18 cellular contexts compared by ENCODE assay signal in the genomic region with DNA sequence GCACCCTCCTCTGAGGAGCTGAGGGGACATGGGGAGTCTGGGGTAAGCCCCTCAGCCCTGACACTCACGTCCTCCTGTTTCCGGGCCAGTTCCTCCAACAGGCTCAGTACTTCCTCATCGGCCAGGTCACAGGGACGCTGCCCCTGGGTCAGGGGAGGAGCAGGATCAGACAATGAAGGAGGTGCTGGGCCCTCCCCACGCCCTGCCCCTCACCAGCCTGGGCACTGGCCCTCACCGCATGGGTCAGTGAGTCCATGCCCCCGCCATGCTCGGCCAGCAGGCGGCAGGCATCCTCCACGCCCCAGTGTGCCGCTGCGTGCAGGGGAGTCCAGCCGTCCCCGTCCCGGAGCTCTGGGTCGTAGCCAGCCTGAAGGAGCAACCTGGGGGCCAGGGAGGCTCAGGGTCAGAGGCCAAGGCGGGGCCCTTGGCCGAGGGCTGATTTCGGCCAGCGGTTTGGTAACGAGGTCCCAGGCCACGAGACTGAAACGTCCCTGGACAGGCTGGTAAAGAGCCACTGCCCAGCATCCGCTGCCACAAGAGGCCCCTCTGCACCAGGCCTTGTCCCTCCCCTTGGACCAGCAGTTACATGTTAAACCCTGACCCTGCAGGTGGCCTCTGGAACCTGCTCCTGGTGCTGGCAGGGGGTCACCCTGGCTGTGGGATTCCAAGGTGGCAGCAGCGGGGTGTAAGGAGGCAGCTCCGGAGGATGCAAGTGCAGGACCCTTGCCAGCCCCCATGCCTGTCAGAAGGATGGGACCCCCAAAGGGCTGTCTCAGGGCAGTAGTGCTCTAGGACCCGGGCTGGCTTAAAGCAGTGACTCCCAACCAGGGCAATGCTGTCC. TPM values are rescaled to one million over a fixed set of nuclear protein-coding genes. Genes with fewer than 3 reads are reported as not detected.
DNase-seq lines count a peak whose midpoint lies in the region; ATAC-seq and TF ChIP-seq lines count a peak whose summit lies in the region.
"Had no signal": no experiment of that assay in that cellular context is flagged by ENCODE, and none has a peak within 500 bp of the region (broad histone marks: within the 10 kb centered on the region; RNA-seq: fewer than 3 reads in every experiment).

No MANE protein-coding gene starts in this region.

- H3K27me3 ChIP-seq in AG04450 (ENCODE audit: control insufficient read depth, insufficient read depth, low read length) (no peaks in the 10 kb centered on the region), left lung (no peaks in the 10 kb centered on the region)
- H3K27me3 ChIP-seq: suprapubic skin had no signal

- no peak overlapping the region for H3K27ac Mint-ChIP-seq in HFFc6
- H3K27ac Mint-ChIP-seq in chondrocyte (ENCODE audit: unreplicated experiment): no peak overlapping the region
- H3K27ac Mint-ChIP-seq: activated naive CD8-positive, alpha-beta T cell had no signal

- H3K4me1 Mint-ChIP-seq in HFFc6 (ENCODE audit: low read depth): no peaks in the 10 kb centered on the region
- no peaks in the 10 kb centered on the region for H3K4me1 Mint-ChIP-seq in chondrocyte (ENCODE audit: low read depth)

- H3K27me3 Mint-ChIP-seq in HFFc6 (ENCODE audit: insufficient read depth): no peaks in the 10 kb centered on the region
- no peaks in the 10 kb centered on the region for H3K27me3 Mint-ChIP-seq in chondrocyte (ENCODE audit: low read depth)
- H3K27me3 Mint-ChIP-seq: activated naive CD8-positive, alpha-beta T cell had no signal

- POLR2A ChIA-PET in AG04450 (lab: Yijun Ruan, JAX): no interaction called here

- ATAC-seq in left lung: peak; percentile 51

- peaks cover 17% of the 10 kb centered on the region for H3K36me3 Mint-ChIP-seq in HFFc6 (ENCODE audit: low read depth)
- peaks cover 19% of the 10 kb centered on the region for H3K36me3 Mint-ChIP-seq in chondrocyte (ENCODE audit: low read depth)

- H3K9me3 Mint-ChIP-seq in HFFc6 (no peaks in the 10 kb centered on the region), chondrocyte (ENCODE audit: low read depth) (no peaks in the 10 kb centered on the region)

- H3K4me3 Mint-ChIP-seq in HFFc6 (no peak overlapping the region), chondrocyte (ENCODE audit: unreplicated experiment) (no peak overlapping the region)
- H3K4me3 Mint-ChIP-seq: activated naive CD8-positive, alpha-beta T cell had no signal

- intact Hi-C loops in left lung (cut with DNase I): no loop called here

- H3K4me3 ChIP-seq in AG04450 (ENCODE audit: low read depth, low read length) (no peak overlapping the region), left lung (no peak overlapping the region)
- H3K4me3 ChIP-seq: suprapubic skin had no signal

- peaks cover 0 to 8% of the 10 kb centered on the region in 2 donors for H3K4me1 ChIP-seq in left lung
- H3K4me1 ChIP-seq: suprapubic skin had no signal

- DNase-seq in AG04450 (ENCODE audit: low read depth, low spot score): no peak
- DNase-seq in HFFc6: no peak
- no peak for DNase-seq in chondrocyte (ENCODE audit: low spot score)
- DNase-seq in left lung: peak in 1 of 2 donors; percentile 68
- DNase-seq in germinal center (ENCODE audit: low spot score): no peak
- no peak for DNase-seq in SKM-1 treated with dmso at 0.1 percent for 144 hours (lab: John Stamatoyannopoulos, UW; ENCODE audit: unreplicated experiment)
- DNase-seq in NCI-H2196 treated with DMSO at 0.1 percent for 48 hours (lab: John Stamatoyannopoulos, UW; ENCODE audit: unreplicated experiment): no peak
- no peak for DNase-seq in NCI-H2029 (lab: John Stamatoyannopoulos, UW)
- DNase-seq: cerebellar nuclear complex, mesenchymal stem cell, NCI-H1417 treated with DMSO at 0.1 percent for 48 hours, NCI-H526, nucleus accumbens, SHP77 treated with DMSO at 0.1 percent for 48 hours had no signal

- H3K9me3 ChIP-seq in AG04450 (ENCODE audit: control insufficient read depth, insufficient read depth, low read length) (peaks cover 11% of the 10 kb centered on the region), left lung (no peaks in the 10 kb centered on the region)
- H3K9me3 ChIP-seq: suprapubic skin had no signal

- H3K36me3 ChIP-seq in left lung: peaks cover 0 to 87% of the 10 kb centered on the region in 2 donors

- CTCF ChIA-PET in AG04450 (lab: Charles Lee): interaction anchor here (0.6 to 1.8 kb wide), 3 partner anchors 10 to 33 kb away, joined by 3 to 10 read pairs (median 7); no protein-coding TSS in a partner anchor

- 0 out of 2 replicates have a peak, but pooled peaks have one; percentile 3 for TF ChIP-seq CTCF in AG04450 (IDR thresholded peaks at IDR 0.05; ENCODE audit: low read depth, low read length)
- TF ChIP-seq CTCF in HFFc6 (IDR thresholded peaks at IDR 0.05): peak; percentile 53
- TF ChIP-seq CTCF in chondrocyte (IDR thresholded peaks at IDR 0.05): peak; percentile 40
- no peak for TF ChIP-seq CTCF in left lung (IDR thresholded peaks at IDR 0.05)

- H3K27ac ChIP-seq in AG04450 (ENCODE audit: low read depth, low read length): no peak overlapping the region
- H3K27ac ChIP-seq in left lung: no peak overlapping the region
- H3K27ac ChIP-seq: epithelial cell of prostate, KMS-11, suprapubic skin had no signal

RNA-seq across cellular contexts. Expression of a gene that starts 18.5 kb away (rescaled TPM):
- polyA plus RNA-seq in AG04450 (2011; rRNA removed): 24.2 and 30.0 TPM in 2 replicates
- 20.9 and 28.2 TPM in 2 replicates for polyA minus RNA-seq in AG04450 (2011; rRNA and poly(A)+ RNA removed)
- total RNA-seq in HFFc6 (2021; fragmentation: NEBNext Ultra II Directional; extraction: Animal tissue kit (Norgen Biotek cat#: 25700)): 10 to 100 TPM; 82.7 to 96.0 (median 91.9) TPM
- total RNA-seq in chondrocyte: 86.1 to 111 TPM (median 103 TPM) in 3 replicates
- total RNA-seq in left lung: 100 to 1,000 TPM in 1 of 2 donors, 10 to 100 TPM in 1; 93.2 to 113 TPM

RNA-seq across cellular contexts. Expression of a gene that starts 23.3 kb away (rescaled TPM):
- polyA plus RNA-seq in AG04450 (2011; rRNA removed): 1.5 and 2.3 TPM in 2 replicates
- polyA minus RNA-seq in AG04450 (2011; rRNA and poly(A)+ RNA removed): 1.2 and 2.0 TPM in 2 replicates
- total RNA-seq in HFFc6 (2021; fragmentation: NEBNext Ultra II Directional; extraction: Animal tissue kit (Norgen Biotek cat#: 25700)): under 1 TPM in 5 of 6 experiments, not detected in 1; 0.55 to 0.94 (median 0.64) TPM
- total RNA-seq in chondrocyte (4.1 to 7.9 TPM (median 6.8 TPM) in 3 replicates), left lung (10 to 100 TPM; 21.2 to 37.5 TPM)

RNA-seq across cellular contexts. Expression of a gene that starts 36.0 kb away (rescaled TPM):
- polyA plus RNA-seq in AG04450 (2011; rRNA removed): 3.1 and 4.5 TPM in 2 replicates
- 4.0 and 7.5 TPM in 2 replicates for polyA minus RNA-seq in AG04450 (2011; rRNA and poly(A)+ RNA removed)
- total RNA-seq in HFFc6 (2021; fragmentation: NEBNext Ultra II Directional; extraction: Animal tissue kit (Norgen Biotek cat#: 25700)): 1 to 10 TPM; 2.4 to 3.3 (median 2.8) TPM
- total RNA-seq in chondrocyte (9.7 to 13.7 TPM (median 11.1 TPM) in 3 replicates), left lung (10 to 100 TPM; 24.2 to 38.0 TPM)

RNA-seq across cellular contexts. Expression of a gene that starts 50.1 kb away (rescaled TPM):
- polyA plus RNA-seq in AG04450 (2011; rRNA removed): 2.8 and 3.3 TPM in 2 replicates
- polyA minus RNA-seq in AG04450 (2011; rRNA and poly(A)+ RNA removed): 0.87 and 0.92 TPM in 2 replicates
- total RNA-seq in HFFc6 (2021; fragmentation: NEBNext Ultra II Directional; extraction: Animal tissue kit (Norgen Biotek cat#: 25700)): 1 to 10 TPM; 4.1 to 8.8 (median 7.3) TPM
- total RNA-seq in chondrocyte (0.62 TPM in 1 of 3 replicates, not detected in the others), left lung (1 to 10 TPM in 1 of 2 donors, not detected in 1; 1.6 TPM)

RNA-seq across cellular contexts. Expression of a gene that starts 58.6 kb away (rescaled TPM):
- 0.20 and 0.21 TPM in 2 replicates for polyA plus RNA-seq in AG04450 (2011; rRNA removed)
- 0.61 TPM in 1 of 2 replicates, not detected in the other for polyA minus RNA-seq in AG04450 (2011; rRNA and poly(A)+ RNA removed)
- not detected for total RNA-seq in HFFc6 (2021; fragmentation: NEBNext Ultra II Directional; extraction: Animal tissue kit (Norgen Biotek cat#: 25700))
- not detected in 3 replicates for total RNA-seq in chondrocyte
- 1 to 10 TPM; 1.2 to 1.6 TPM for total RNA-seq in left lung

Comparison
In these comparisons a context has a peak if more than half of its experiments do, and no peak if none do; other contexts are left out.
1. CTCF ChIP-seq: peak in AG04450 (single experiment), HFFc6 (single experiment) and chondrocyte (single experiment); none in left lung (0 of 2).